Comparison of ENCODE assay signal across 9 cellular contexts in genomic region chr11:47394050-47394321, GRCh38. TPM values are rescaled to one million over a fixed set of nuclear protein-coding genes. Genes with fewer than 3 reads are reported as not detected.
DNase-seq lines count a peak whose midpoint lies in the region; ATAC-seq, FAIRE-seq and TF ChIP-seq lines count a peak whose summit lies in the region.
"Had no signal": no experiment of that assay in that cellular context is flagged by ENCODE, and none has a peak within 500 bp of the region (broad histone marks: within the 10 kb centered on the region; RNA-seq: fewer than 3 reads in every experiment).

No MANE protein-coding gene starts in this region.

- intact Hi-C loops in activated T-helper 1 cell treated with anti-CD3 and anti-CD28 coated beads, Interleukin-12 subunit alpha, Interleukin-12 subunit beta, Interleukin-2, Interleukin-4 antibody, amounts not matched to agents 30 ng/mL and 10 ng/mL and 1 ng/mL, durations not matched to agents 14 hours and 24 hours and 36 hours (cut with micrococcal nuclease): loop anchor here (1.0 to 2.0 kb wide), 4 partner anchors 15 to 248 kb away; partner anchors contain the start of genes MTCH2, PSMC3 and SLC39A13

- no peak overlapping the region for H2BK5ac ChIP-seq in H9 (ENCODE audit: insufficient read length, low read length)

- H3K4me3 ChIP-seq in right atrium auricular region (no peak overlapping the region), skeletal muscle tissue (ENCODE audit: low read length in 3 of 3) (peak overlapping the region in 1 of 3 donors; percentile 36), BE2C (ENCODE audit: low read depth, low read length) (no peak overlapping the region)

- H3K4me3 Mint-ChIP-seq in H9: no peak overlapping the region; a peak in 1 of 5 replicates
- H3K4me3 Mint-ChIP-seq in activated T-helper 1 cell treated with anti-CD3 and anti-CD28 coated beads, Interleukin-12 subunit alpha, Interleukin-12 subunit beta, Interleukin-2, Interleukin-4 antibody, amounts not matched to agents 30 ng/mL and 10 ng/mL and 1 ng/mL, durations not matched to agents 14 hours and 24 hours and 36 hours: no peak overlapping the region

- no peaks in the 10 kb centered on the region for H3K27me3 ChIP-seq in H9 (ENCODE audit: insufficient read depth, low read length)
- no peaks in the 10 kb centered on the region for H3K27me3 ChIP-seq in right atrium auricular region
- no peaks in the 10 kb centered on the region for H3K27me3 ChIP-seq in skeletal muscle tissue (ENCODE audit: control insufficient read depth in 3 of 3, insufficient read depth in 3 of 3, low read length in 3 of 3)
- H3K27me3 ChIP-seq in BE2C: no peaks in the 10 kb centered on the region

- no peak overlapping the region for H2AFZ ChIP-seq in H9 (ENCODE audit: low read length)

- H3K27me3 Mint-ChIP-seq in H9 (ENCODE audit: low read depth): no peaks in the 10 kb centered on the region; the same call in 1 of the 2 replicates
- no peaks in the 10 kb centered on the region for H3K27me3 Mint-ChIP-seq in activated T-helper 1 cell treated with anti-CD3 and anti-CD28 coated beads, Interleukin-12 subunit alpha, Interleukin-12 subunit beta, Interleukin-2, Interleukin-4 antibody, amounts not matched to agents 30 ng/mL and 10 ng/mL and 1 ng/mL, durations not matched to agents 14 hours and 24 hours and 36 hours (ENCODE audit: insufficient read depth)

- no peak overlapping the region for H2BK15ac ChIP-seq in H9 (ENCODE audit: low read depth, low read length)

- FAIRE-seq in frontal cortex (lab: Jason Lieb, UNC): no peak

- no peak overlapping the region for H4K8ac ChIP-seq in H9 (replicated peaks; ENCODE audit: insufficient read length, low read depth, low read length)

- no peak overlapping the region for H2AK5ac ChIP-seq in H9 (ENCODE audit: insufficient read length, low read length)

- H3K4me2 ChIP-seq in H9 (ENCODE audit: insufficient read depth, insufficient read length, low read length): no peak overlapping the region

- no peak overlapping the region for H3K4ac ChIP-seq in H9 (ENCODE audit: low read depth, low read length)

- no peak overlapping the region for H3K27ac ChIP-seq in H9 (ENCODE audit: insufficient read length, low read depth, low read length)
- peak overlapping the region; percentile 56 to 84 for H3K27ac ChIP-seq in right atrium auricular region
- peak overlapping the region; percentile 82 for H3K27ac ChIP-seq in skeletal muscle tissue (ENCODE audit: low read depth, low read length)

- no peaks in the 10 kb centered on the region for H3K79me1 ChIP-seq in H9 (ENCODE audit: insufficient read depth, low read depth, low read length, poor library complexity, severe bottlenecking)

- no peaks in the 10 kb centered on the region for H3K9me3 ChIP-seq in H9 (ENCODE audit: control insufficient read depth, low read depth, low read length)
- no peaks in the 10 kb centered on the region for H3K9me3 ChIP-seq in right atrium auricular region
- H3K9me3 ChIP-seq in skeletal muscle tissue (ENCODE audit: control insufficient read depth in 3 of 3, low read length in 3 of 3): no peaks in the 10 kb centered on the region
- no peaks in the 10 kb centered on the region for H3K9me3 ChIP-seq in BE2C

- no peaks in the 10 kb centered on the region for H3K36me3 ChIP-seq in right atrium auricular region
- no peaks in the 10 kb centered on the region for H3K36me3 ChIP-seq in skeletal muscle tissue (ENCODE audit: control insufficient read depth in 3 of 3, insufficient read depth in 3 of 3, low read length in 3 of 3)
- no peaks in the 10 kb centered on the region for H3K36me3 ChIP-seq in BE2C

- in situ Hi-C loops in GM13976 (cut with MboI; ENCODE audit: low sequenced_read_pairs, unreplicated experiment): no loop called here

- H3K36me3 Mint-ChIP-seq in H9 (ENCODE audit: insufficient read depth in 1 of 3, low read depth in 3 of 3): no peaks in the 10 kb centered on the region
- H3K36me3 Mint-ChIP-seq in activated T-helper 1 cell treated with anti-CD3 and anti-CD28 coated beads, Interleukin-12 subunit alpha, Interleukin-12 subunit beta, Interleukin-2, Interleukin-4 antibody, amounts not matched to agents 30 ng/mL and 10 ng/mL and 1 ng/mL, durations not matched to agents 14 hours and 24 hours and 36 hours (ENCODE audit: low read depth): no peaks in the 10 kb centered on the region

- TF ChIP-seq CTCF in H9 (conservative IDR thresholded peaks at IDR 0.05) (no peak), right atrium auricular region (IDR thresholded peaks at IDR 0.05) (no peak), GM13976 (IDR thresholded peaks at IDR 0.05; ENCODE audit: borderline replicate concordance, control extremely low read depth, extremely low read depth, insufficient read depth, missing control alignments) (no peak), BE2C (IDR thresholded peaks at IDR 0.05; ENCODE audit: low read depth, low read length) (no peak)

- no peak overlapping the region for H3K14ac ChIP-seq in H9 (ENCODE audit: insufficient read depth, low read length)

- WGBS in H9 (ENCODE audit: extremely low coverage, insufficient read length, low lambda C conversion rate): no CpG with 5 or more reads among the region's 9 CpGs

- H3K23me2 ChIP-seq in H9 (ENCODE audit: insufficient read length, low read depth, low read length, poor library complexity, severe bottlenecking): no peaks in the 10 kb centered on the region

- H3T11ph ChIP-seq in H9 (ENCODE audit: low read length): no peak overlapping the region

- no peak overlapping the region for H2BK12ac ChIP-seq in H9 (ENCODE audit: insufficient read length, low read depth, low read length)

- no peak overlapping the region for H3K23ac ChIP-seq in H9 (ENCODE audit: insufficient read length, low read depth, low read length)

- no peaks in the 10 kb centered on the region for H4K20me1 ChIP-seq in H9 (ENCODE audit: control insufficient read depth, insufficient read depth, insufficient read length)

- H3K9ac ChIP-seq in H9 (ENCODE audit: extremely low read depth, insufficient read length, low read length) (no peak overlapping the region), skeletal muscle tissue (ENCODE audit: low read depth in 1 of 3, low read length in 3 of 3) (peak overlapping the region; percentile 20 to 54 (median 32))

- no peaks in the 10 kb centered on the region for H3K79me2 ChIP-seq in H9 (ENCODE audit: insufficient read depth, low read length)

- peak overlapping the region in 2 of 3 experiments; percentile 55 to 87; a peak in 3 of 7 replicates for H3K27ac Mint-ChIP-seq in H9
- peak overlapping the region; percentile 87 for H3K27ac Mint-ChIP-seq in activated T-helper 1 cell treated with anti-CD3 and anti-CD28 coated beads, Interleukin-12 subunit alpha, Interleukin-12 subunit beta, Interleukin-2, Interleukin-4 antibody, amounts not matched to agents 30 ng/mL and 10 ng/mL and 1 ng/mL, durations not matched to agents 14 hours and 24 hours and 36 hours

- H3K9me3 Mint-ChIP-seq in H9: no peaks in the 10 kb centered on the region; a peak in 1 of 5 replicates
- no peaks in the 10 kb centered on the region for H3K9me3 Mint-ChIP-seq in activated T-helper 1 cell treated with anti-CD3 and anti-CD28 coated beads, Interleukin-12 subunit alpha, Interleukin-12 subunit beta, Interleukin-2, Interleukin-4 antibody, amounts not matched to agents 30 ng/mL and 10 ng/mL and 1 ng/mL, durations not matched to agents 14 hours and 24 hours and 36 hours

- ATAC-seq in HG02970 (IDR thresholded peaks at IDR 0.05; ENCODE audit: low FRiP score, unreplicated experiment): no peak

- DNase-seq in H9 (peak; percentile 24), right atrium auricular region (ENCODE audit: low spot score) (no peak), GM13976 (ENCODE audit: low spot score) (no peak), BE2C (no peak), frontal cortex (ENCODE audit: low spot score in 2 of 2) (no peak)
- no peak for DNase-seq in activated T-helper 1 cell treated with anti-CD3 and anti-CD28 coated beads, Interleukin-12 subunit alpha, Interleukin-12 subunit beta, Interleukin-2, Interleukin-4 antibody, amounts not matched to agents 30 ng/mL and 10 ng/mL and 1 ng/mL, durations not matched to agents 14 hours and 24 hours and 36 hours (ENCODE audit: low spot score)
- DNase-seq: NCI-H1694 had no signal

- no peak overlapping the region for H2BK20ac ChIP-seq in H9 (ENCODE audit: low read depth, low read length, poor library complexity, severe bottlenecking)

- H3K4me1 ChIP-seq in H9 (ENCODE audit: insufficient read depth, low read length) (no peaks in the 10 kb centered on the region), right atrium auricular region (peaks cover 0 to 21% of the 10 kb centered on the region in 2 donors), skeletal muscle tissue (ENCODE audit: control insufficient read depth in 3 of 3, insufficient read depth in 3 of 3, low read length in 3 of 3) (peaks cover 18 to 40% (median 24%) of the 10 kb centered on the region in 3 donors), BE2C (no peaks in the 10 kb centered on the region)

- H4K91ac ChIP-seq in H9 (ENCODE audit: insufficient read length, low read depth, low read length): no peak overlapping the region

- no peak overlapping the region for H2BK120ac ChIP-seq in H9 (ENCODE audit: low read depth, low read length, poor library complexity, severe bottlenecking)

- H3K56ac ChIP-seq in H9 (ENCODE audit: insufficient read length, low read depth, low read length): no peak overlapping the region

- H3K4me1 Mint-ChIP-seq in H9: peaks cover 9 to 12% of the 10 kb centered on the region in 2 experiments
- peaks cover 8% of the 10 kb centered on the region for H3K4me1 Mint-ChIP-seq in activated T-helper 1 cell treated with anti-CD3 and anti-CD28 coated beads, Interleukin-12 subunit alpha, Interleukin-12 subunit beta, Interleukin-2, Interleukin-4 antibody, amounts not matched to agents 30 ng/mL and 10 ng/mL and 1 ng/mL, durations not matched to agents 14 hours and 24 hours and 36 hours (ENCODE audit: low read depth)

- H3K18ac ChIP-seq in H9 (ENCODE audit: insufficient read length, low read depth, low read length): no peak overlapping the region

- H4K5ac ChIP-seq in H9 (ENCODE audit: insufficient read length, low read depth, low read length): no peak overlapping the region

RNA-seq across cellular contexts. Expression of gene SLC39A13, which starts 14.4 kb away (rescaled TPM):
- total RNA-seq in H9 (2021) (25.8 and 29.2 TPM in 2 replicates), right atrium auricular region (10 to 100 TPM; 78.4 to 79.8 TPM), skeletal muscle tissue (16.7 TPM), frontal cortex (8.6 TPM)
- total RNA-seq in activated T-helper 1 cell treated with anti-CD3 and anti-CD28 coated beads, Interleukin-12 subunit alpha, Interleukin-12 subunit beta, Interleukin-2, Interleukin-4 antibody, amounts not matched to agents 30 ng/mL and 10 ng/mL and 1 ng/mL, durations not matched to agents 14 hours and 24 hours and 36 hours: 15.5 and 16.2 TPM in 2 replicates
- polyA plus RNA-seq in BE2C (2012; ENCODE audit: insufficient read depth, insufficient read length, low read depth): 41.0 TPM

RNA-seq across cellular contexts. Expression of gene SPI1, which starts 15.6 kb away (rescaled TPM):
- total RNA-seq in H9 (2021): not detected in 2 replicates
- total RNA-seq in activated T-helper 1 cell treated with anti-CD3 and anti-CD28 coated beads, Interleukin-12 subunit alpha, Interleukin-12 subunit beta, Interleukin-2, Interleukin-4 antibody, amounts not matched to agents 30 ng/mL and 10 ng/mL and 1 ng/mL, durations not matched to agents 14 hours and 24 hours and 36 hours: not detected in 2 replicates
- total RNA-seq in right atrium auricular region: 10 to 100 TPM in 1 of 2 donors, 1 to 10 TPM in 1; 7.5 to 23.1 TPM
- total RNA-seq in skeletal muscle tissue: 2.6 TPM
- polyA plus RNA-seq in BE2C (2012; ENCODE audit: insufficient read depth, insufficient read length, low read depth): 0.63 TPM
- 1.2 TPM for total RNA-seq in frontal cortex

RNA-seq across cellular contexts. Expression of gene PSMC3, which starts 32.3 kb away (rescaled TPM):
- total RNA-seq in H9 (2021): 179 TPM in 2 replicates
- total RNA-seq in activated T-helper 1 cell treated with anti-CD3 and anti-CD28 coated beads, Interleukin-12 subunit alpha, Interleukin-12 subunit beta, Interleukin-2, Interleukin-4 antibody, amounts not matched to agents 30 ng/mL and 10 ng/mL and 1 ng/mL, durations not matched to agents 14 hours and 24 hours and 36 hours: 219 and 222 TPM in 2 replicates
- 100 to 1,000 TPM; 130 to 177 TPM for total RNA-seq in right atrium auricular region
- 146 TPM for total RNA-seq in skeletal muscle tissue
- polyA plus RNA-seq in BE2C (2012; ENCODE audit: insufficient read depth, insufficient read length, low read depth): 230 TPM
- total RNA-seq in frontal cortex: 104 TPM

RNA-seq across cellular contexts. Expression of gene MYBPC3, which starts 41.5 kb away (rescaled TPM):
- total RNA-seq in H9 (2021): not detected in 2 replicates
- total RNA-seq in activated T-helper 1 cell treated with anti-CD3 and anti-CD28 coated beads, Interleukin-12 subunit alpha, Interleukin-12 subunit beta, Interleukin-2, Interleukin-4 antibody, amounts not matched to agents 30 ng/mL and 10 ng/mL and 1 ng/mL, durations not matched to agents 14 hours and 24 hours and 36 hours: not detected in 2 replicates
- total RNA-seq in right atrium auricular region: 1,000 to 10,000 TPM in 1 of 2 donors, 100 to 1,000 TPM in 1; 797 to 1,210 TPM
- total RNA-seq in skeletal muscle tissue: 1.6 TPM
- 0.20 TPM for polyA plus RNA-seq in BE2C (2012; ENCODE audit: insufficient read depth, insufficient read length, low read depth)
- not detected for total RNA-seq in frontal cortex

RNA-seq across cellular contexts. Expression of gene RAPSN, which starts 55.0 kb away (rescaled TPM):
- 0.48 TPM in 1 of 2 replicates, not detected in the other for total RNA-seq in H9 (2021)
- total RNA-seq in activated T-helper 1 cell treated with anti-CD3 and anti-CD28 coated beads, Interleukin-12 subunit alpha, Interleukin-12 subunit beta, Interleukin-2, Interleukin-4 antibody, amounts not matched to agents 30 ng/mL and 10 ng/mL and 1 ng/mL, durations not matched to agents 14 hours and 24 hours and 36 hours: 0.51 and 0.62 TPM in 2 replicates
- not detected for total RNA-seq in right atrium auricular region
- total RNA-seq in skeletal muscle tissue: 44.9 TPM
- polyA plus RNA-seq in BE2C (2012; ENCODE audit: insufficient read depth, insufficient read length, low read depth): not detected
- not detected for total RNA-seq in frontal cortex
